In genomic region chr11:1640076-1640946, GRCh38 we compare ENCODE assay signal across 8 cellular contexts. TPM values are rescaled to one million over a fixed set of nuclear protein-coding genes. Genes with fewer than 3 reads are reported as not detected.
DNase-seq lines count a peak whose midpoint lies in the region; ATAC-seq and TF ChIP-seq lines count a peak whose summit lies in the region.

No MANE protein-coding gene starts in this region.

- intact Hi-C loops in A673 (cut with micrococcal nuclease; ENCODE audit: unreplicated experiment) (no loop called here), transverse colon (cut with DNase I; ENCODE audit: low total_unique reads) (no loop called here)

- H3K36me3 ChIP-seq in A673 (ENCODE audit: insufficient read depth, low read length, poor library complexity, severe bottlenecking) (no peaks in the 10 kb centered on the region), transverse colon (no peaks in the 10 kb centered on the region)

- ATAC-seq in HG03039 (IDR thresholded peaks at IDR 0.05; ENCODE audit: unreplicated experiment): no peak

- H3K4me1 ChIP-seq in A673 (ENCODE audit: insufficient read depth, low read length, poor library complexity, severe bottlenecking): no peaks in the 10 kb centered on the region
- H3K4me1 ChIP-seq in transverse colon: peaks cover 0 to 22% (median 10%) of the 10 kb centered on the region in 4 donors

- POLR2A ChIA-PET in A673 (lab: Charles Lee; ENCODE audit: low non-redundant PET): no interaction called here

- 58% methylated on average over 32 of the region's 32 CpGs; no CpG with 5 or more reads in 1 of the 2 donors for WGBS in transverse colon (ENCODE audit: low coverage in 1 of 2), 2 donors

- H3K9me3 ChIP-seq in A673 (ENCODE audit: low read depth, low read length, poor library complexity, severe bottlenecking): no peaks in the 10 kb centered on the region
- no peaks in the 10 kb centered on the region for H3K9me3 ChIP-seq in transverse colon

- CTCF ChIA-PET in A673 (lab: Charles Lee): interaction anchor here (0.5 to 0.6 kb wide), 2 partner anchors 41 to 254 kb away, joined by 4 to 16 read pairs; no protein-coding TSS in a partner anchor

- H3K27ac ChIP-seq in A673 (ENCODE audit: low read depth, low read length, poor library complexity, severe bottlenecking) (no peak overlapping the region), transverse colon (peak overlapping the region in 1 of 4 donors; percentile 63)

- DNase-seq in A673 (ENCODE audit: low spot score) (peak; percentile 33), GM03348 (ENCODE audit: low spot score) (peak; percentile 81), NCI-H345 treated with DMSO at 0.1 percent for 48 hours (lab: John Stamatoyannopoulos, UW; ENCODE audit: unreplicated experiment) (peak; percentile 56), astrocyte of the hippocampus (ENCODE audit: low read depth, low spot score) (peak; percentile 53), islet precursor cell (peak; percentile 67), transverse colon (peak; percentile 38), kidney glomerular epithelial cell (lab: John Stamatoyannopoulos, UW) (no peak)

- no peak for TF ChIP-seq EP300 in transverse colon (IDR thresholded peaks at IDR 0.05; ENCODE audit: low read depth)

- H3K27me3 ChIP-seq in A673 (replicated peaks; ENCODE audit: insufficient read depth, low read depth, low read length, poor library complexity) (peaks cover 4% of the 10 kb centered on the region), transverse colon (peaks cover 22% of the 10 kb centered on the region)

- H3K4me3 ChIP-seq in A673 (ENCODE audit: low read depth, low read length, poor library complexity, severe bottlenecking): no peak overlapping the region
- no peak overlapping the region for H3K4me3 ChIP-seq in transverse colon

- in situ Hi-C loops in transverse colon (cut with MboI; ENCODE audit: low pct_ligation_motif_present in 1 of 4, low pct_unique_long_range_greater_than_20kb in 1 of 4, low sequenced_read_pairs in 3 of 4): no loop called here

- no peak for TF ChIP-seq POLR2A in transverse colon (IDR thresholded peaks at IDR 0.05)

- TF ChIP-seq CTCF in A673 (conservative IDR thresholded peaks at IDR 0.05; ENCODE audit: low read depth, low read length): peak; percentile 81
- TF ChIP-seq CTCF in transverse colon (IDR thresholded peaks at IDR 0.05): peak; percentile 55 to 83 (median 77)

- BruUV-seq in A673 (replicated peaks; lab: Mats Ljungman, UMichigan): no TSS peak

RNA-seq across cellular contexts. Expression of gene KRTAP5-5, which starts 10.7 kb away (rescaled TPM):
- not detected in 2 replicates for total RNA-seq in A673 (2021)
- total RNA-seq in transverse colon: not detected

RNA-seq across cellular contexts. Expression of gene KRTAP5-4, which starts 18.4 kb away (rescaled TPM):
- not detected in 2 replicates for total RNA-seq in A673 (2021)
- not detected for total RNA-seq in transverse colon

RNA-seq across cellular contexts. Expression of gene KRTAP5-3, which starts 32.0 kb away (rescaled TPM):
- total RNA-seq in A673 (2021) (not detected in 2 replicates), transverse colon (not detected)

RNA-seq across cellular contexts. Expression of gene KRTAP5-2, which starts 42.2 kb away (rescaled TPM):
- not detected in 2 replicates for total RNA-seq in A673 (2021)
- not detected for total RNA-seq in transverse colon

RNA-seq across cellular contexts. Expression of gene KRTAP5-1, which starts 55.2 kb away (rescaled TPM):
- total RNA-seq in A673 (2021) (not detected in 2 replicates), transverse colon (not detected)
